ENCODE assay signal across 8 cellular contexts in genomic region chr18:36529747-36530146, GRCh38.
"Had no signal": no experiment of that assay in that cellular context is flagged by ENCODE, and none has a peak within 500 bp of the region (broad histone marks: within the 10 kb centered on the region; RNA-seq: fewer than 3 reads in every experiment).

No MANE protein-coding gene starts in this region.

- ATAC-seq: HepG2, K562 had no signal

- H3K4me3 ChIP-seq: K562 had no signal

- FAIRE-seq: HepG2, HTR-8/SVneo, K562 had no signal

- H3K27ac ChIP-seq: HL-60, KMS-11 had no signal

- DNase-seq: IMR-90, KBM-7, KG1 had no signal
